In genomic region chr19:16771618-16772017, GRCh38 we compare ENCODE assay signal across 8 cellular contexts. TPM values are rescaled to one million over a fixed set of nuclear protein-coding genes. Genes with fewer than 3 reads are reported as not detected.
DNase-seq lines count a peak whose midpoint lies in the region; ATAC-seq and TF ChIP-seq lines count a peak whose summit lies in the region.

No MANE protein-coding gene starts in this region.

- intact Hi-C loops in MCF 10A (cut with micrococcal nuclease) = loop anchor here (1.0 to 5.0 kb wide), 4 partner anchors 39 to 281 kb away; no protein-coding TSS in a partner anchor

- TF ChIP-seq CTCF in VCaP (conservative IDR thresholded peaks at IDR 0.05) = peak; percentile 93
- TF ChIP-seq CTCF in MCF 10A (IDR thresholded peaks at IDR 0.05; ENCODE audit: unreplicated experiment) = peak; percentile 89

- no peaks in the 10 kb centered on the region for H3K36me3 Mint-ChIP-seq in MCF 10A (ENCODE audit: insufficient read depth, unreplicated experiment)

- POLR2A ChIA-PET in MCF 10A (lab: Yijun Ruan, JAX) = interaction anchor here (1.2 kb wide), 1 partner anchor 38 kb away, joined by 3 read pairs; no protein-coding TSS in a partner anchor

- no peak for ATAC-seq in GM19035 (IDR thresholded peaks at IDR 0.05; ENCODE audit: unreplicated experiment)

- H3K27me3 Mint-ChIP-seq in MCF 10A (ENCODE audit: insufficient read depth, unreplicated experiment) = no peaks in the 10 kb centered on the region

- peaks cover 14% of the 10 kb centered on the region for H3K9me3 Mint-ChIP-seq in MCF 10A (ENCODE audit: unreplicated experiment)

- BruUV-seq in MCF 10A (replicated peaks; lab: Mats Ljungman, UMichigan) = no TSS peak

- no peak overlapping the region for H3K27ac Mint-ChIP-seq in MCF 10A (ENCODE audit: low read depth, unreplicated experiment)

- no peak overlapping the region for H3K4me3 Mint-ChIP-seq in MCF 10A (ENCODE audit: unreplicated experiment)

- peak; percentile 39 for DNase-seq in NK-92 treated with Interleukin-12 subunit alpha and Interleukin-12 subunit beta, amount 100 ng/mL, for 24 hours (lab: John Stamatoyannopoulos, UW)
- DNase-seq in NK-92 (lab: John Stamatoyannopoulos, UW; ENCODE audit: unreplicated experiment) = no peak
- peak; percentile 83 for DNase-seq in NCI-H2171 treated with DMSO at 0.1 percent for 48 hours (lab: John Stamatoyannopoulos, UW)
- DNase-seq in MCF 10A (ENCODE audit: unreplicated experiment) = peak; percentile 88
- peak; percentile 94 for DNase-seq in iPS-NIHi7 (ENCODE audit: extremely low spot score)
- peak; percentile 51 to 80 (median 55) for DNase-seq in stimulated activated CD4-positive, alpha-beta T cell treated with anti-CD3 and anti-CD28 coated beads, Interleukin-12 subunit alpha, Interleukin-12 subunit beta, amount 100 ng/mL, for 48 hours (ENCODE audit: low read depth in 2 of 3, low spot score in 1 of 3)

- peak overlapping the region; percentile 44; the same call in 1 of the 2 replicates for H3K27ac ChIP-seq in VCaP

- no peaks in the 10 kb centered on the region for H3K4me1 Mint-ChIP-seq in MCF 10A (ENCODE audit: insufficient read depth, unreplicated experiment)

- CTCF ChIA-PET in MCF 10A (lab: Yijun Ruan, JAX) = interaction anchor here (0.6 to 4.6 kb wide), 26 partner anchors 9 to 324 kb away, joined by 3 to 53 read pairs (median 4); partner anchors contain the start of gene NWD1

RNA-seq across cellular contexts. Expression of gene NWD1, which starts 52.0 kb away (rescaled TPM):
- 0.59 and 0.63 TPM in 2 replicates for total RNA-seq in MCF 10A (2022)

RNA-seq across cellular contexts. Expression of gene SIN3B, which starts 57.6 kb away (rescaled TPM):
- total RNA-seq in MCF 10A (2022) = 56.0 and 66.6 TPM in 2 replicates
